ENCODE assay signal across 11 cellular contexts in the genomic region with DNA sequence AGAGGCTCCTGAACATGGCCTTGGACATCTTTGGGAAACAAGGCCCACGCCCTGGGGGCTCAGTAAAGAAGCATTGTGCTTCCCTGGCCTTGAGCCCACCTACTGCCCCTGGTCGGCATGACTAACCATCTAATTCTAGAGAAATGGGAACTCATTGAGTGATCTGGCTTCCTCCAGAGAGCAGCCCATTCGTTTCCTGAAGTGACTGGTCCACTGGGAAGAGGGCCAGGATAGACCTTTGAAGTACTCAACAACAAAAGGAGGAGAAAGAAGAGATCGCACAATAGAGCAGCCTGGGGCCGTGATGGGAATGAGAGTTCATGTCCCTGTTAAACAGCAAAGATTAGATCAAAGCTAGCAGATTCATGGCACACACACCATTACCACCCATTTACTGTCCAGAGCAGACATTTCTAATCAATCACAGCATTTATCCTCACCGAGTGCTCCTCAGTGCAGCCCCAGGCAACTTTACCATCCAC.
DNase-seq lines count a peak whose midpoint lies in the region; ATAC-seq, FAIRE-seq and TF ChIP-seq lines count a peak whose summit lies in the region.
"Had no signal": no experiment of that assay in that cellular context is flagged by ENCODE, and none has a peak within 500 bp of the region (broad histone marks: within the 10 kb centered on the region; RNA-seq: fewer than 3 reads in every experiment).

No MANE protein-coding gene starts in this region.

- no peak for FAIRE-seq in K562 (lab: Jason Lieb, UNC)

- no peak overlapping the region for H3K9ac ChIP-seq in K562 (ENCODE audit: insufficient read depth in 1 of 2, low read depth in 2 of 2, low read length in 2 of 2)

- H3K4me2 ChIP-seq in K562 (ENCODE audit: insufficient read depth, low read length): no peak overlapping the region

- H4K20me1 ChIP-seq in K562 (replicated peaks; ENCODE audit: control insufficient read depth, insufficient read depth, low read length): no peaks in the 10 kb centered on the region

- WGBS in K562 (ENCODE audit: insufficient coverage, low coverage, missing lambda C conversion rate): 61% methylated on average over 5 of the region's 6 CpGs

- CTCF ChIA-PET in K562 (lab: Yijun Ruan, JAX; ENCODE audit: low intra/inter-chr PET ratio): no interaction called here

- POLR2A ChIA-PET in K562 (lab: Yijun Ruan, JAX): no interaction called here

- DNase-seq in Daoy (ENCODE audit: low read depth): peak; percentile 41
- peak; percentile 89 for DNase-seq in NCI-H2029 treated with DMSO at 0.1 percent for 48 hours (lab: John Stamatoyannopoulos, UW)
- no peak for DNase-seq in K562 (ENCODE audit: extremely low read depth in 1 of 4, low spot score in 3 of 4)
- DNase-seq in iris pigment epithelial cell (ENCODE audit: low read depth): peak; percentile 49
- no peak for DNase-seq in activated gamma-delta T cell (lab: John Stamatoyannopoulos, UW)
- DNase-seq in germinal center (ENCODE audit: low spot score): no peak
- no peak for DNase-seq in activated naive CD4-positive, alpha-beta T cell treated with anti-CD3 and anti-CD28 coated beads, Interleukin-2, amount 50 U/mL, for 16 hours
- DNase-seq: central memory CD4-positive, alpha-beta T cell; OCI-M1 had no signal

- TF ChIP-seq CTCF in K562 (IDR thresholded peaks at IDR 0.05 in 2 of 3, conservative IDR thresholded peaks at IDR 0.05 in 1 of 3; ENCODE audit: insufficient read depth in 2 of 3, low read depth in 1 of 3, low read length in 3 of 3): no peak

- no peak overlapping the region for H3K27ac ChIP-seq in K562 (ENCODE audit: extremely low read depth, low read depth, low read length)
- H3K27ac ChIP-seq: epithelial cell of prostate had no signal

- peak; percentile 28; the same call in 1 of the 3 replicates for ATAC-seq in K562
- ATAC-seq in HG03196 (IDR thresholded peaks at IDR 0.05; ENCODE audit: unreplicated experiment): no peak

- H3K9me3 ChIP-seq in K562 (replicated peaks; ENCODE audit: control insufficient read depth, insufficient read depth, low read depth, low read length): no peaks in the 10 kb centered on the region

- H3K9me1 ChIP-seq in K562 (ENCODE audit: control insufficient read depth, insufficient read depth, low read length): no peaks in the 10 kb centered on the region

- no peaks in the 10 kb centered on the region for H3K36me3 ChIP-seq in K562 (ENCODE audit: control insufficient read depth, insufficient read depth, low read length)

- H3K4me3 ChIP-seq in K562: no peak overlapping the region

- no peak for TF ChIP-seq EP300 in K562 (IDR thresholded peaks at IDR 0.05; ENCODE audit: low read length)

- in situ Hi-C loops in K562 (cut with MboI): no loop called here

- no peaks in the 10 kb centered on the region for H3K79me2 ChIP-seq in K562 (ENCODE audit: control insufficient read depth, insufficient read depth, low read length)

- no peak for TF ChIP-seq RAD21 in K562 (CRISPR knock-in tag; conservative IDR thresholded peaks at IDR 0.05 in 1 of 2, IDR thresholded peaks at IDR 0.05 in 1 of 2)

- no peak overlapping the region for H2AFZ ChIP-seq in K562 (ENCODE audit: low read depth, low read length)

- peaks cover 3 to 6% of the 10 kb centered on the region in 2 experiments; a peak in 4 of 5 replicates for H3K4me1 ChIP-seq in K562 (replicated peaks in 1 of 2; ENCODE audit: control insufficient read depth in 2 of 2, insufficient read depth in 2 of 2, low read length in 2 of 2)

- no TSS peak for BruUV-seq in K562 (replicated peaks; lab: Mats Ljungman, UMichigan)

- intact Hi-C loops in K562 (cut with micrococcal nuclease): no loop called here

- no peak for TF ChIP-seq POLR2A in K562 (conservative IDR thresholded peaks at IDR 0.05)

- H3K27me3 ChIP-seq in K562 (ENCODE audit: control insufficient read depth in 2 of 2, insufficient read depth in 2 of 2, low read length in 2 of 2): no peaks in the 10 kb centered on the region

TF ChIP-seq in K562, 482 proteins besides CTCF, POLR2A, EP300 and RAD21:
- TF ChIP-seq ZBTB17 (CRISPR knock-in tag; IDR thresholded peaks at IDR 0.05) (peak; percentile 76; the same call in 1 of the 2 replicates), SMAD2 (IDR thresholded peaks at IDR 0.05; ENCODE audit: low read depth, low read length) (no peak), SIRT6 (IDR thresholded peaks at IDR 0.05; ENCODE audit: low read depth, low read length) (no peak), ZNF444 (CRISPR knock-in tag; IDR thresholded peaks at IDR 0.05) (no peak), ZNF766 (CRISPR knock-in tag; conservative IDR thresholded peaks at IDR 0.05) (no peak), ZNF23 (CRISPR knock-in tag; IDR thresholded peaks at IDR 0.05) (peak; percentile 69; the same call in 1 of the 2 replicates), ZNF354B (CRISPR knock-in tag; IDR thresholded peaks at IDR 0.05) (no peak)
- TF ChIP-seq, protein P1, sequence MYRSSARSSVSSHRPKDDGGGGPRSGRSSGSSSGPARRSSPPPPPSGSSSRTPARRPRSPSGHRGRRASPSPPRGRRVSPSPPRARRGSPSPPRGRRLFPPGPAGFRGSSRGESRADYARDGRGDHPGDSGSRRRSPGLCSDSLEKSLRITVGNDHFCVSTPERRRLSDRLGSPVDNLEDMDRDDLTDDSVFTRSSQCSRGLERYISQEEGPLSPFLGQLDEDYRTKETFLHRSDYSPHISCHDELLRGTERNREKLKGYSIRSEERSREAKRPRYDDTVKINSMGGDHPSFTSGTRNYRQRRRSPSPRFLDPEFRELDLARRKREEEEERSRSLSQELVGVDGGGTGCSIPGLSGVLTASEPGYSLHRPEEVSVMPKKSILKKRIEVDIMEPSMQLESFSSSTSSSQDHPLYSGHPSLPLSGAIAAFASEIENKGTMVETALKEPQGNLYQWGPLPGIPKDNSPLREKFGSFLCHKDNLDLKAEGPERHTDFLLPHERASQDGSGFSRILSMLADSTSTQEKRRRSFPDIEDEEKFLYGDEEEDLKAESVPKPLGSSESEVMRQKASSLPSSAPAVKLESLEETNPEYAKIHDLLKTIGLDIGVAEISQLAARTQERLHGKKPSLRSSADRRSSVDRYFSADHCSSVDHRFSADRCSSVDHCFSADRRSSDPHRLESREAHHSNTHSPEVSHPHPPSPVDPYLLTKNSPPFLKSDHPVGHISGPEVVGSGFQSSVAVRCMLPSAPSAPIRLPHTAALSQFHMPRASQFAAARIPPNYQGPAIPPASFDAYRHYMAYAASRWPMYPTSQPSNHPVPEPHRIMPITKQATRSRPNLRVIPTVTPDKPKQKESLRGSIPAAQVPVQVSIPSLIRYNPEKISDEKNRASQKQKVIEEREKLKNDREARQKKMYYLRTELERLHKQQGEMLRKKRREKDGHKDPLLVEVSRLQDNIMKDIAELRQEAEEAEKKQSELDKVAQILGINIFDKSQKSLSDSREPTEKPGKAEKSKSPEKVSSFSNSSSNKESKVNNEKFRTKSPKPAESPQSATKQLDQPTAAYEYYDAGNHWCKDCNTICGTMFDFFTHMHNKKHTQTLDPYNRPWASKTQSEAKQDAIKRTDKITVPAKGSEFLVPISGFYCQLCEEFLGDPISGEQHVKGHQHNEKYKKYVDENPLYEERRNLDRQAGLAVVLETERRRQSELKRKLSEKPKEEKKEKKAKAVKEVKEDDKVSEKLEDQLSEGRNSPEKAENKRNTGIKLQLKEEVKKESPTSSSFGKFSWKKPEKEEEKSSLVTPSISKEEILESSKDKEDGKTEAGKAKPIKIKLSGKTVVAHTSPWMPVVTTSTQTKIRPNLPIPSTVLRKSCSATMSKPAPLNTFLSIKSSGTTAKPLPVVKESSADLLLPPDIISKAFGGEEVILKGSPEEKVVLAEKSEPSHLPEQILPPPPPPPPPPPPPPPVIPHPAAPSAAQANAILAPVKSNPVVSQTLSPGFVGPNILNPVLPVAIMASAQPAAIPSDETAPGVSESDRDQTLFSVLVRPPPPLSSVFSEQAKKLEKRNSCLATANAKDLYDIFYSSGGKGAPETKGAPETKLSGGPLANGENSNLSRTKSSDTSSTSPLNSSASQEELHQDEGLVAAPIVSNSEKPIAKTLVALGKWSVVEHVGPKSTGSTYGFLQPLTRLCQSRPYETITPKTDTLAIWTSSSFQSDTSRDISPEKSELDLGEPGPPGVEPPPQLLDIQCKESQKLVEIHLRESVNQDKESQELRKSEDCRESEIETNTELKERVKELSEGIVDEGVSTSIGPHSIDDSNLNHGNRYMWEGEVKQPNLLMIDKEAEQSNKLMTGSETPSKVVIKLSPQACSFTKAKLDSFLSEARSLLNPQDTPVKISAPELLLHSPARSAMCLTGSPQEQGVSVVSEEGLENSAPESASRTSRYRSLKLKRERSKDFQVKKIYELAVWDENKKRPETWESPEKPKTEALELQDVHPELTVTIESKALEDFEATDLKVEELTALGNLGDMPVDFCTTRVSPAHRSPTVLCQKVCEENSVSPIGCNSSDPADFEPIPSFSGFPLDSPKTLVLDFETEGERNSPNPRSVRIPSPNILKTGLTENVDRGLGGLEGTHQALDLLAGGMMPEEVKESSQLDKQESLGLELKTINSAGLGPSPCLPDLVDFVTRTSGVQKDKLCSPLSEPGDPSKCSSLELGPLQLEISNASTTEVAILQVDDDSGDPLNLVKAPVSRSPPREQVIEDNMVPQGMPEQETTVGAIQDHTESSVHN (IDR thresholded peaks at IDR 0.05; ENCODE audit: borderline replicate concordance in 1 of 2, low read depth in 1 of 2): no peak
TF ChIP-seq in K562: peak in this region for 2.

Comparison
In these comparisons a context has a peak if more than half of its experiments do, and no peak if none do; other contexts are left out.
1. DNase-seq: peak in Daoy (single experiment), NCI-H2029 treated with DMSO at 0.1 percent for 48 hours (single experiment) and iris pigment epithelial cell (single experiment); none in K562 (0 of 4), activated gamma-delta T cell (single experiment), germinal center (single experiment) and activated naive CD4-positive, alpha-beta T cell treated with anti-CD3 and anti-CD28 coated beads, Interleukin-2, amount 50 U/mL, for 16 hours (single experiment).